In the genomic region with DNA sequence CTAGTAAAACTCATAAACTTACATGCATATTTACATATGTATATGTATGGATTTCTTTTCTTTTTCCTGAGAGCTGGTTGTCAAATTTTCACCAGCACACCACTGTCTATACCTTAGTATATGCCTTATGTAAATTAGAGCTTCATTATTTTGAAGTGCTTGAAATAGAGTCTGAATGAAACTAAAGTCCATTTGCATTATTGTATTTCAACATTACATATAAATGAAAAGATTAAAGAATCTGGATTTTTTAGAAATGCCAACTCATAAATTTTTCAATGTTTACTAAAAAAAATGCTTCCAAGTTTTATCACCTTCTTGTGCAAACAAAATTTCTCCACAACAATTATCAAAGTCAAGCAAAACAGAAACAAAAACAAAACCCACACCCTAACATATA, we compare ENCODE assay signal across 19 cellular contexts.
"Had no signal": no experiment of that assay in that cellular context is flagged by ENCODE, and none has a peak within 500 bp of the region (broad histone marks: within the 10 kb centered on the region; RNA-seq: fewer than 3 reads in every experiment).

No MANE protein-coding gene starts in this region.

- H3K9me3 ChIP-seq: lower lobe of right lung, ovary, right lobe of liver, suprapubic skin had no signal

- H3K4me3 Mint-ChIP-seq: effector memory CD8-positive, alpha-beta T cell; naive thymus-derived CD8-positive, alpha-beta T cell; nephron progenitor cell; stimulated activated naive CD8-positive, alpha-beta T cell treated with anti-CD3 and anti-CD28 coated beads, Interleukin-15, amount 100 ng/mL, for 72 hours had no signal

- DNase-seq: cortex of kidney; effector memory CD8-positive, alpha-beta T cell; head of caudate nucleus; lower lobe of right lung; naive thymus-derived CD8-positive, alpha-beta T cell; nephron progenitor cell; occipital lobe; ovary; small intestine; stimulated activated CD4-positive, alpha-beta T cell treated with anti-CD3 and anti-CD28 coated beads, Interleukin-12 subunit alpha, Interleukin-12 subunit beta, amount 100 ng/mL, for 4 hours; stimulated activated CD4-positive, alpha-beta T cell treated with anti-CD3 and anti-CD28 coated beads, Interleukin-1b, Interleukin-23, amount 100 ng/mL, for 48 hours; stimulated activated CD4-positive, alpha-beta T cell treated with anti-CD3 and anti-CD28 coated beads, Interleukin-4, amount 100 ng/mL, for 1 hour; stimulated activated CD8-positive, alpha-beta memory T cell treated with anti-CD3 and anti-CD28 coated beads, Interleukin-4, amount 100 ng/mL, for 48 hours; stimulated activated naive CD4-positive, alpha-beta T cell; stimulated activated naive CD8-positive, alpha-beta T cell treated with anti-CD3 and anti-CD28 coated beads, Interleukin-15, amount 100 ng/mL, for 72 hours; trophoblast cell had no signal

- H3K27me3 ChIP-seq: ovary, right lobe of liver, suprapubic skin had no signal

- H3K4me3 ChIP-seq: lower lobe of right lung, ovary, right lobe of liver, suprapubic skin had no signal

- ATAC-seq: effector memory CD8-positive, alpha-beta T cell; left ventricle myocardium superior; lower lobe of right lung; naive thymus-derived CD8-positive, alpha-beta T cell; right lobe of liver; stimulated activated naive CD8-positive, alpha-beta T cell treated with anti-CD3 and anti-CD28 coated beads, Interleukin-15, amount 100 ng/mL, for 72 hours had no signal

- H3K9me3 Mint-ChIP-seq: effector memory CD8-positive, alpha-beta T cell; naive thymus-derived CD8-positive, alpha-beta T cell; nephron progenitor cell; stimulated activated naive CD8-positive, alpha-beta T cell treated with anti-CD3 and anti-CD28 coated beads, Interleukin-15, amount 100 ng/mL, for 72 hours had no signal

- H3K36me3 ChIP-seq: lower lobe of right lung, ovary, right lobe of liver had no signal

- H3K27ac ChIP-seq: lower lobe of right lung, ovary, right lobe of liver had no signal

- H3K27ac Mint-ChIP-seq: effector memory CD8-positive, alpha-beta T cell; stimulated activated naive CD8-positive, alpha-beta T cell treated with anti-CD3 and anti-CD28 coated beads, Interleukin-15, amount 100 ng/mL, for 72 hours had no signal

- H3K27me3 Mint-ChIP-seq: effector memory CD8-positive, alpha-beta T cell; naive thymus-derived CD8-positive, alpha-beta T cell; stimulated activated naive CD8-positive, alpha-beta T cell treated with anti-CD3 and anti-CD28 coated beads, Interleukin-15, amount 100 ng/mL, for 72 hours had no signal
